8 cellular contexts compared by ENCODE assay signal in genomic region chr17:81871387-81872120, GRCh38. TPM values are rescaled to one million over a fixed set of nuclear protein-coding genes. Genes with fewer than 3 reads are reported as not detected.
DNase-seq lines count a peak whose midpoint lies in the region; ATAC-seq and TF ChIP-seq lines count a peak whose summit lies in the region.

No MANE protein-coding gene starts in this region.

- no peaks in the 10 kb centered on the region for H3K9me2 ChIP-seq in OCI-LY1 (ENCODE audit: low read depth, low read length)

- H2AFZ ChIP-seq in OCI-LY1 (ENCODE audit: low read length), result no peak overlapping the region

- H3K27me3 ChIP-seq in OCI-LY1 (ENCODE audit: insufficient read depth, low read length), result no peaks in the 10 kb centered on the region
- H3K27me3 ChIP-seq in mucosa of rectum (ENCODE audit: control insufficient read depth in 2 of 2, insufficient read depth in 2 of 2, low read length in 2 of 2), result no peaks in the 10 kb centered on the region

- ATAC-seq in GM19023 (IDR thresholded peaks at IDR 0.05; ENCODE audit: unreplicated experiment) (peak; percentile 56), HG03571 (IDR thresholded peaks at IDR 0.05; ENCODE audit: unreplicated experiment) (peak; percentile 40)

- TF ChIP-seq CTCF in AG10803 (conservative IDR thresholded peaks at IDR 0.05; ENCODE audit: low read length) (peak; percentile 17), OCI-LY1 (IDR thresholded peaks at IDR 0.05; ENCODE audit: low read length) (peak; percentile 26; the same call in 1 of the 2 replicates), epithelial cell of proximal tubule (conservative IDR thresholded peaks at IDR 0.05; ENCODE audit: low read depth, low read length) (peak; percentile 20)

- DNase-seq in AG10803 (ENCODE audit: low read depth) (peak; percentile 89), activated T-cell treated with anti-CD3 and anti-CD28 coated beads for 4 hours (peak; percentile 96), epithelial cell of proximal tubule (ENCODE audit: low read depth) (no peak)
- DNase-seq in stimulated activated CD8-positive, alpha-beta memory T cell treated with anti-CD3 and anti-CD28 coated beads, Interleukin-4, amount 100 ng/mL, for 48 hours, result peak; percentile 97

- H3K4me3 ChIP-seq in AG10803 (ENCODE audit: low read length), result peak overlapping the region; percentile 81
- H3K4me3 ChIP-seq in OCI-LY1 (ENCODE audit: low read depth, low read length, poor library complexity, severe bottlenecking), result peak overlapping the region; percentile 77
- peak overlapping the region; percentile 85 for H3K4me3 ChIP-seq in epithelial cell of proximal tubule (ENCODE audit: low read depth, low read length)
- H3K4me3 ChIP-seq in mucosa of rectum (ENCODE audit: low read length in 2 of 2), result peak overlapping the region; percentile 85 to 94

- peaks cover 5% of the 10 kb centered on the region; the same call in 1 of the 2 replicates for H3K79me2 ChIP-seq in OCI-LY1 (ENCODE audit: insufficient read depth, low read length)

- peak overlapping the region; percentile 88 for H3K27ac ChIP-seq in OCI-LY1 (ENCODE audit: low read depth, low read length, poor library complexity, severe bottlenecking)
- H3K27ac ChIP-seq in mucosa of rectum (ENCODE audit: low read depth in 2 of 2, low read length in 2 of 2), result peak overlapping the region; percentile 96 to 98

- peak overlapping the region; percentile 83 for H3K4me2 ChIP-seq in OCI-LY1 (ENCODE audit: low read length)

- no peaks in the 10 kb centered on the region for H4K20me1 ChIP-seq in OCI-LY1 (ENCODE audit: insufficient read depth, low read length)

- no peaks in the 10 kb centered on the region for H3K9me3 ChIP-seq in OCI-LY1 (ENCODE audit: low read length)
- H3K9me3 ChIP-seq in mucosa of rectum (ENCODE audit: control insufficient read depth in 2 of 2, low read length in 2 of 2), result no peaks in the 10 kb centered on the region

- H3K36me3 ChIP-seq in OCI-LY1 (ENCODE audit: insufficient read depth, low read length) (peaks cover 33% of the 10 kb centered on the region), mucosa of rectum (ENCODE audit: control insufficient read depth in 2 of 2, insufficient read depth in 2 of 2, low read length in 2 of 2) (peaks cover 10 to 12% of the 10 kb centered on the region in 2 donors)

- H3K9ac ChIP-seq in OCI-LY1 (ENCODE audit: low read length), result peak overlapping the region; percentile 98
- H3K9ac ChIP-seq in mucosa of rectum (ENCODE audit: low read depth in 1 of 2, low read length in 2 of 2), result peak overlapping the region; percentile 92 to 99

- H3K4me1 ChIP-seq in OCI-LY1 (ENCODE audit: insufficient read depth, low read length, severe bottlenecking) (peaks cover 60% of the 10 kb centered on the region), mucosa of rectum (ENCODE audit: control insufficient read depth in 2 of 2, insufficient read depth in 2 of 2, low read length in 2 of 2) (peaks cover 41 to 45% of the 10 kb centered on the region in 2 donors)

- H3F3A ChIP-seq in OCI-LY1 (ENCODE audit: insufficient read depth, low read length), result no peaks in the 10 kb centered on the region

RNA-seq across cellular contexts. Expression of gene ARHGDIA, which starts 0.4 kb away (rescaled TPM):
- total RNA-seq in epithelial cell of proximal tubule, result 272 and 414 TPM in 2 replicates

RNA-seq across cellular contexts. Expression of gene P4HB, which starts 11.2 kb away (rescaled TPM):
- 932 and 1,272 TPM in 2 replicates for total RNA-seq in epithelial cell of proximal tubule

RNA-seq across cellular contexts. Expression of gene ALYREF, which starts 19.8 kb away (rescaled TPM):
- 179 and 367 TPM in 2 replicates for total RNA-seq in epithelial cell of proximal tubule

RNA-seq across cellular contexts. Expression of gene ANAPC11, which starts 20.0 kb away (rescaled TPM):
- 280 and 313 TPM in 2 replicates for total RNA-seq in epithelial cell of proximal tubule

RNA-seq across cellular contexts. Expression of gene NPB, which starts 30.5 kb away (rescaled TPM):
- total RNA-seq in epithelial cell of proximal tubule, result 0.58 and 2.6 TPM in 2 replicates
